Comparison of ENCODE assay signal across 34 cellular contexts in genomic region chr19:46330319-46330918, GRCh38. TPM values are rescaled to one million over a fixed set of nuclear protein-coding genes. Genes with fewer than 3 reads are reported as not detected.
"Had no signal": no experiment of that assay in that cellular context is flagged by ENCODE, and none has a peak within 500 bp of the region (broad histone marks: within the 10 kb centered on the region; RNA-seq: fewer than 3 reads in every experiment).

No MANE protein-coding gene starts in this region.

- H3K4me3 Mint-ChIP-seq: dendritic cell treated with granulocyte-macrophage colony-stimulating factor and Interleukin-4, amounts not matched to agents 40 ng/mL and 50 ng/mL, for 4 days; endodermal cell; mesothelial cell of epicardium; natural killer cell treated with Interleukin-12 subunit alpha and Interleukin-12 subunit beta and Interleukin-15 and Interleukin-18, amount 100 ng/mL, for 72 hours; neural crest cell; stimulated activated effector memory CD8-positive, alpha-beta T cell treated with anti-CD3 and anti-CD28 coated beads, Interleukin-12 subunit alpha, Interleukin-12 subunit beta, amount 100 ng/mL, for 72 hours had no signal

- H3K4me2 ChIP-seq: smooth muscle cell had no signal

- H2AFZ ChIP-seq: parathyroid adenoma had no signal

- DNase-seq: colonic mucosa; effector CD8-positive, alpha-beta T cell; endodermal cell; foreskin keratinocyte; heart right ventricle; hippocampal formation; left cardiac atrium; left lung; mesenchymal stem cell; mucosa of descending colon; naive B cell; stimulated activated CD4-positive, alpha-beta T cell treated with anti-CD3 and anti-CD28 coated beads, Interleukin-12 subunit alpha, Interleukin-12 subunit beta, amount 100 ng/mL, for 4 hours; stimulated activated CD4-positive, alpha-beta T cell treated with anti-CD3 and anti-CD28 coated beads, Interleukin-1b, Interleukin-23, amount 100 ng/mL, for 48 hours; stimulated activated CD4-positive, alpha-beta T cell treated with anti-CD3 and anti-CD28 coated beads, Interleukin-4, amount 100 ng/mL, for 24 hours; stimulated activated naive CD4-positive, alpha-beta T cell treated with Interleukin-2 at 50 U/mL for 16 hours; upper lobe of left lung; uterus had no signal

- H3K79me2 ChIP-seq: parathyroid adenoma had no signal

- H3K27me3 ChIP-seq: colonic mucosa, esophagus muscularis mucosa, foreskin keratinocyte, gastroesophageal sphincter, heart right ventricle, left lung, right atrium auricular region, tibial nerve, upper lobe of left lung, uterus had no signal

- H3K9ac ChIP-seq: parathyroid adenoma had no signal

- FAIRE-seq: endothelial cell of umbilical vein, islet of Langerhans had no signal

- H3K4me1 ChIP-seq: colonic mucosa, foreskin keratinocyte, gastroesophageal sphincter, heart right ventricle, left lung, parathyroid adenoma, right atrium auricular region, tibial nerve, upper lobe of left lung, uterus had no signal

- H3K4me1 Mint-ChIP-seq: endodermal cell; mesothelial cell of epicardium; neural crest cell; stimulated activated effector memory CD8-positive, alpha-beta T cell treated with anti-CD3 and anti-CD28 coated beads, Interleukin-12 subunit alpha, Interleukin-12 subunit beta, amount 100 ng/mL, for 72 hours had no signal

- H3K27ac Mint-ChIP-seq: dendritic cell treated with granulocyte-macrophage colony-stimulating factor and Interleukin-4, amounts not matched to agents 40 ng/mL and 50 ng/mL, for 4 days; endodermal cell; mesothelial cell of epicardium; natural killer cell treated with Interleukin-12 subunit alpha and Interleukin-12 subunit beta and Interleukin-15 and Interleukin-18, amount 100 ng/mL, for 72 hours; progenitor cell of endocrine pancreas; stimulated activated effector memory CD8-positive, alpha-beta T cell treated with anti-CD3 and anti-CD28 coated beads, Interleukin-12 subunit alpha, Interleukin-12 subunit beta, amount 100 ng/mL, for 72 hours had no signal

- H3K36me3 Mint-ChIP-seq: stimulated activated effector memory CD8-positive, alpha-beta T cell treated with anti-CD3 and anti-CD28 coated beads, Interleukin-12 subunit alpha, Interleukin-12 subunit beta, amount 100 ng/mL, for 72 hours had no signal

- H3K9me3 ChIP-seq: colonic mucosa had no signal

- H3K27ac ChIP-seq: colonic mucosa, esophagus muscularis mucosa, foreskin keratinocyte, gastroesophageal sphincter, heart right ventricle, left lung, parathyroid adenoma, right atrium auricular region, thoracic aorta, tibial nerve, upper lobe of left lung, uterus had no signal

- H3K27me3 Mint-ChIP-seq: progenitor cell of endocrine pancreas had no signal

- H3K36me3 ChIP-seq: colonic mucosa, uterus had no signal

- H3K4me3 ChIP-seq: colonic mucosa, esophagus muscularis mucosa, gastroesophageal sphincter, heart right ventricle, left lung, mucosa of descending colon, right atrium auricular region, smooth muscle cell, thoracic aorta, tibial nerve, upper lobe of left lung, uterus had no signal

- ATAC-seq: foreskin keratinocyte; gastroesophageal sphincter; heart right ventricle; left cardiac atrium; left lung; mucosa of descending colon; natural killer cell treated with Interleukin-12 subunit alpha and Interleukin-12 subunit beta and Interleukin-15 and Interleukin-18, amount 100 ng/mL, for 72 hours; sciatic nerve; stimulated activated effector memory CD8-positive, alpha-beta T cell treated with anti-CD3 and anti-CD28 coated beads, Interleukin-12 subunit alpha, Interleukin-12 subunit beta, amount 100 ng/mL, for 72 hours had no signal

RNA-seq across cellular contexts. Expression of gene HIF3A, which starts 33.6 kb away (rescaled TPM):
- total RNA-seq: foreskin keratinocyte; natural killer cell treated with Interleukin-12 subunit alpha and Interleukin-12 subunit beta and Interleukin-15 and Interleukin-18, amount 100 ng/mL, for 72 hours; osteoblast had no signal
